8 cellular contexts compared by ENCODE assay signal in genomic region chr6:127515794-127516675, GRCh38. TPM values are rescaled to one million over a fixed set of nuclear protein-coding genes. Genes with fewer than 3 reads are reported as not detected.
DNase-seq lines count a peak whose midpoint lies in the region; ATAC-seq and TF ChIP-seq lines count a peak whose summit lies in the region.

No MANE protein-coding gene starts in this region.

- H3K4me1 ChIP-seq in osteoblast (ENCODE audit: insufficient read depth, low read length) = peaks cover 14% of the 10 kb centered on the region
- H3K4me1 ChIP-seq in tibial artery = peaks cover 0 to 36% (median 22%) of the 10 kb centered on the region in 4 donors

- DNase-seq in DMS153 (lab: John Stamatoyannopoulos, UW) (peak; percentile 71), HuH-7 (ENCODE audit: low spot score) (peak; percentile 70), RPMI8226 (peak; percentile 64), globus pallidus (ENCODE audit: low spot score) (peak; percentile 85), osteoblast (ENCODE audit: insufficient read length, low spot score, missing footprints) (peak; percentile 95), tibial artery (no peak)
- peak; percentile 17 to 69 (median 30) for DNase-seq in activated naive CD4-positive, alpha-beta T cell (lab: John Stamatoyannopoulos, UW)

- H4K20me1 ChIP-seq in osteoblast (ENCODE audit: insufficient read depth, low read length) = no peaks in the 10 kb centered on the region

- H3K9me3 ChIP-seq in osteoblast (ENCODE audit: low read depth, low read length) = no peaks in the 10 kb centered on the region
- no peaks in the 10 kb centered on the region for H3K9me3 ChIP-seq in tibial artery

- H3K4me3 ChIP-seq in osteoblast (ENCODE audit: insufficient read depth, low read length) (peak overlapping the region; percentile 79), tibial artery (peak overlapping the region; percentile 59 to 65)

- H3K79me2 ChIP-seq in osteoblast (ENCODE audit: insufficient read depth, low read length) = no peaks in the 10 kb centered on the region

- intact Hi-C loops in tibial artery (cut with DNase I; ENCODE audit: low total_unique reads) = loop anchor here (5.0 kb wide), 1 partner anchor 49 kb away; no protein-coding TSS in a partner anchor

- H2AFZ ChIP-seq in osteoblast (ENCODE audit: low read length) = peak overlapping the region; percentile 93

- peak overlapping the region; percentile 97 for H3K4me2 ChIP-seq in osteoblast (ENCODE audit: insufficient read depth, low read length)

- peak; percentile 67 for ATAC-seq in GM21528 (IDR thresholded peaks at IDR 0.05; ENCODE audit: low FRiP score, unreplicated experiment)

- TF ChIP-seq CTCF in osteoblast (IDR thresholded peaks at IDR 0.05; ENCODE audit: extremely low read depth, low read depth, low read length) (no peak), tibial artery (IDR thresholded peaks at IDR 0.05) (no peak)

- H3K27ac ChIP-seq in osteoblast (ENCODE audit: low read depth, low read length) (no peak overlapping the region), tibial artery (peak overlapping the region in 1 of 2 donors; percentile 5)

- H3K27me3 ChIP-seq in osteoblast (ENCODE audit: insufficient read depth, low read length) (peaks cover 3% of the 10 kb centered on the region), tibial artery (peaks cover 0 to 34% of the 10 kb centered on the region in 2 donors)

- H3K36me3 ChIP-seq in osteoblast (ENCODE audit: insufficient read depth, low read length) (peaks cover 3% of the 10 kb centered on the region), tibial artery (no peaks in the 10 kb centered on the region)

RNA-seq across cellular contexts. Expression of gene KIAA0408, which starts 56.8 kb away (rescaled TPM):
- 1.8 and 2.5 TPM in 2 replicates for total RNA-seq in osteoblast

Comparison
In these comparisons a context has a peak if more than half of its experiments do, and no peak if none do; other contexts are left out.
1. DNase-seq: peak in DMS153 (single experiment), HuH-7 (single experiment), RPMI8226 (single experiment), activated naive CD4-positive, alpha-beta T cell (4 of 4), globus pallidus (single experiment) and osteoblast (single experiment); none in tibial artery (0 of 2).